26 cellular contexts compared by ENCODE assay signal in genomic region chr1:118995312-118996016, GRCh38. TPM values are rescaled to one million over a fixed set of nuclear protein-coding genes. Genes with fewer than 3 reads are reported as not detected.
"Had no signal": no experiment of that assay in that cellular context is flagged by ENCODE, and none has a peak within 500 bp of the region (broad histone marks: within the 10 kb centered on the region; RNA-seq: fewer than 3 reads in every experiment).

No MANE protein-coding gene starts in this region.

- H3K9me3 ChIP-seq: breast epithelium, heart left ventricle, left lung, lower lobe of right lung, mucosa of descending colon, testis, transverse colon had no signal

- H3K27ac ChIP-seq: breast epithelium, heart left ventricle, left lung, lower lobe of right lung, spleen, testis, transverse colon, WERI-Rb-1 had no signal

- ATAC-seq: activated CD4-positive, CD25-positive, alpha-beta regulatory T cell treated with anti-CD3 and anti-CD28 coated beads, Interleukin-2, amount 50 U/mL, for 24 hours; activated naive CD4-positive, alpha-beta T cell treated with anti-CD3 and anti-CD28 coated beads, Interleukin-2, amount 50 U/mL, for 72 hours; activated T-cell treated with anti-CD3 and anti-CD28 coated beads, Interleukin-2, amount 50 U/mL, for 72 hours; esophagus mucosa; heart left ventricle; left lung; lower lobe of right lung; mucosa of descending colon; right cardiac atrium had no signal

- FAIRE-seq: kidney, urothelium cell line had no signal

- DNase-seq: activated CD4-positive, alpha-beta memory T cell treated with anti-CD3 and anti-CD28 coated beads for 36 hours; activated CD4-positive, alpha-beta T cell treated with anti-CD3 and anti-CD28 coated beads, Interleukin-2, amount 10 ng/mL, durations not matched to agents 24 days and 14 days; activated naive CD4-positive, alpha-beta T cell; activated T-cell treated with anti-CD3 and anti-CD28 coated beads, Interleukin-2, amount 50 U/mL, for 72 hours; central memory CD4-positive, alpha-beta T cell; endodermal cell; foreskin fibroblast; heart left ventricle; hypothalamus; immature natural killer cell; kidney; left lung; lower lobe of right lung; mesendoderm; mucosa of descending colon; spleen; stimulated activated naive CD4-positive, alpha-beta T cell; testis; transverse colon; WERI-Rb-1 had no signal

- H3K36me3 ChIP-seq: breast epithelium, heart left ventricle, left lung, lower lobe of right lung, spleen, transverse colon, WERI-Rb-1 had no signal

- H3K4me1 ChIP-seq: testis had no signal

- H3K27me3 ChIP-seq: testis had no signal

- H3K4me3 ChIP-seq: breast epithelium, heart left ventricle, left lung, lower lobe of right lung, mucosa of descending colon, spleen, testis, transverse colon had no signal

RNA-seq across cellular contexts. Expression of gene TBX15, which starts 7.3 kb away (rescaled TPM):
- total RNA-seq: activated CD4-positive, alpha-beta memory T cell treated with anti-CD3 and anti-CD28 coated beads for 36 hours; activated CD4-positive, alpha-beta T cell treated with anti-CD3 and anti-CD28 coated beads, Interleukin-2, amount 10 ng/mL, durations not matched to agents 24 days and 14 days; activated naive CD4-positive, alpha-beta T cell treated with anti-CD3 and anti-CD28 coated beads, Interleukin-2, amount 50 U/mL, for 72 hours; esophagus mucosa; mucosa of descending colon had no signal
- polyA plus RNA-seq: immature natural killer cell had no signal
